16 cellular contexts compared by ENCODE assay signal in genomic region chr16:19474617-19475016, GRCh38. TPM values are rescaled to one million over a fixed set of nuclear protein-coding genes. Genes with fewer than 3 reads are reported as not detected.
"Had no signal": no experiment of that assay in that cellular context is flagged by ENCODE, and none has a peak within 500 bp of the region (broad histone marks: within the 10 kb centered on the region; RNA-seq: fewer than 3 reads in every experiment).

No MANE protein-coding gene starts in this region.

- H3K9me3 Mint-ChIP-seq: activated CD4-positive, alpha-beta memory T cell treated with anti-CD3 and anti-CD28 coated beads for 36 hours; activated naive CD8-positive, alpha-beta T cell treated with anti-CD3 and anti-CD28 coated beads, Interleukin-2, amount 10 ng/mL, durations not matched to agents 7 days and 5 days; mesothelial cell of epicardium had no signal

- H3K4me1 ChIP-seq: esophagus squamous epithelium, lower lobe of right lung had no signal

- DNase-seq: activated CD4-positive, alpha-beta memory T cell treated with anti-CD3 and anti-CD28 coated beads for 36 hours; activated naive CD8-positive, alpha-beta T cell treated with anti-CD3 and anti-CD28 coated beads, Interleukin-2, amount 10 ng/mL, durations not matched to agents 7 days and 5 days; activated T-cell treated with anti-CD3 and anti-CD28 coated beads, Interleukin-2, amount 50 U/mL, for 48 hours; anterior cingulate cortex; dorsolateral prefrontal cortex; esophagus squamous epithelium; foreskin fibroblast; head of caudate nucleus; left cardiac atrium; lower lobe of right lung; right cardiac atrium; thyroid gland had no signal

- H3K36me3 Mint-ChIP-seq: activated CD4-positive, alpha-beta memory T cell treated with anti-CD3 and anti-CD28 coated beads for 36 hours; activated naive CD8-positive, alpha-beta T cell treated with anti-CD3 and anti-CD28 coated beads, Interleukin-2, amount 10 ng/mL, durations not matched to agents 7 days and 5 days; mesothelial cell of epicardium had no signal

- ATAC-seq: left cardiac atrium, lower lobe of right lung, right cardiac atrium had no signal

- H3K27me3 ChIP-seq: esophagus squamous epithelium, neutrophil, thyroid gland had no signal

- H3K4me3 ChIP-seq: dorsolateral prefrontal cortex, esophagus squamous epithelium, lower lobe of right lung, smooth muscle cell, thyroid gland had no signal

- H3K9me3 ChIP-seq: esophagus squamous epithelium, lower lobe of right lung, neutrophil, thyroid gland had no signal

- H3K4me1 Mint-ChIP-seq: activated naive CD8-positive, alpha-beta T cell treated with anti-CD3 and anti-CD28 coated beads, Interleukin-2, amount 10 ng/mL, durations not matched to agents 7 days and 5 days; mesothelial cell of epicardium had no signal

- H3K27me3 Mint-ChIP-seq: activated CD4-positive, alpha-beta memory T cell treated with anti-CD3 and anti-CD28 coated beads for 36 hours; activated naive CD8-positive, alpha-beta T cell treated with anti-CD3 and anti-CD28 coated beads, Interleukin-2, amount 10 ng/mL, durations not matched to agents 7 days and 5 days had no signal

- H3K36me3 ChIP-seq: esophagus squamous epithelium, neutrophil, thyroid gland had no signal

- H3K27ac Mint-ChIP-seq: activated CD4-positive, alpha-beta memory T cell treated with anti-CD3 and anti-CD28 coated beads for 36 hours; activated naive CD8-positive, alpha-beta T cell treated with anti-CD3 and anti-CD28 coated beads, Interleukin-2, amount 10 ng/mL, durations not matched to agents 7 days and 5 days; mesothelial cell of epicardium had no signal

- H3K27ac ChIP-seq: dorsolateral prefrontal cortex, esophagus squamous epithelium, lower lobe of right lung, neutrophil, thyroid gland had no signal

- H3K4me3 Mint-ChIP-seq: activated CD4-positive, alpha-beta memory T cell treated with anti-CD3 and anti-CD28 coated beads for 36 hours; activated naive CD8-positive, alpha-beta T cell treated with anti-CD3 and anti-CD28 coated beads, Interleukin-2, amount 10 ng/mL, durations not matched to agents 7 days and 5 days; mesothelial cell of epicardium had no signal

RNA-seq across cellular contexts. Expression of gene TMC5, which starts 56.9 kb away (rescaled TPM):
- total RNA-seq: activated CD4-positive, alpha-beta memory T cell treated with anti-CD3 and anti-CD28 coated beads for 36 hours; activated naive CD8-positive, alpha-beta T cell treated with anti-CD3 and anti-CD28 coated beads, Interleukin-2, amount 10 ng/mL, durations not matched to agents 7 days and 5 days; chondrocyte had no signal
- polyA plus RNA-seq: smooth muscle cell had no signal
